In genomic region chr3:133488785-133489367, GRCh38 we compare ENCODE assay signal across 9 cellular contexts.
DNase-seq lines count a peak whose midpoint lies in the region; ATAC-seq and TF ChIP-seq lines count a peak whose summit lies in the region.
"Had no signal": no experiment of that assay in that cellular context is flagged by ENCODE, and none has a peak within 500 bp of the region (broad histone marks: within the 10 kb centered on the region; RNA-seq: fewer than 3 reads in every experiment).

No MANE protein-coding gene starts in this region.

- no peak for TF ChIP-seq CTCF in astrocyte of the cerebellum (IDR thresholded peaks at IDR 0.05; ENCODE audit: low read depth, low read length, missing control alignments)

- peaks cover 4% of the 10 kb centered on the region for H3K9me3 Mint-ChIP-seq in memory B cell

- peaks cover 36% of the 10 kb centered on the region for H3K4me1 Mint-ChIP-seq in memory B cell

- peak overlapping the region; percentile 21 for H3K27ac Mint-ChIP-seq in memory B cell

- no peak overlapping the region for H3K4me3 Mint-ChIP-seq in memory B cell

- no peak overlapping the region for H3K4me3 ChIP-seq in astrocyte of the cerebellum (ENCODE audit: low read depth, low read length)

- DNase-seq in Daoy (ENCODE audit: low read depth) (peak; percentile 34), KBM-7 (peak; percentile 36), astrocyte of the cerebellum (ENCODE audit: low read depth) (peak; percentile 19), memory B cell (ENCODE audit: low spot score in 2 of 2) (no peak), NCI-H774 (lab: John Stamatoyannopoulos, UW) (no peak)
- no peak for DNase-seq in stimulated activated CD8-positive, alpha-beta memory T cell treated with anti-CD3 and anti-CD28 coated beads, Interleukin-4, amount 100 ng/mL, for 48 hours
- no peak for DNase-seq in activated CD4-positive, alpha-beta T cell treated with anti-CD3 and anti-CD28 coated beads for 4 hours
- DNase-seq: activated effector memory CD4-positive, alpha-beta T cell treated with Interleukin-2 at 50 U/mL for 16 hours had no signal

- in situ Hi-C loops in KBM-7 (cut with MboI; ENCODE audit: low pct_unique_long_range_greater_than_20kb, low sequenced_read_pairs) (no loop called here), astrocyte of the cerebellum (cut with HindIII; ENCODE audit: low sequenced_read_pairs) (no loop called here)

- H3K36me3 Mint-ChIP-seq in memory B cell: peaks cover 1% of the 10 kb centered on the region

- H3K27me3 Mint-ChIP-seq in memory B cell: no peaks in the 10 kb centered on the region

- ATAC-seq in memory B cell (ENCODE audit: low read depth) (no peak), GM19328 (IDR thresholded peaks at IDR 0.05; ENCODE audit: unreplicated experiment) (no peak)

Comparison
In these comparisons a context has a peak if more than half of its experiments do, and no peak if none do; other contexts are left out.
1. DNase-seq: peak in Daoy (single experiment), KBM-7 (single experiment) and astrocyte of the cerebellum (single experiment); none in memory B cell (0 of 2), stimulated activated CD8-positive, alpha-beta memory T cell treated with anti-CD3 and anti-CD28 coated beads, Interleukin-4, amount 100 ng/mL, for 48 hours (single experiment), activated CD4-positive, alpha-beta T cell treated with anti-CD3 and anti-CD28 coated beads for 4 hours (0 of 2) and NCI-H774 (single experiment).